Comparison of ENCODE assay signal across 21 cellular contexts in genomic region chr1:111801071-111801850, GRCh38. TPM values are rescaled to one million over a fixed set of nuclear protein-coding genes. Genes with fewer than 3 reads are reported as not detected.
DNase-seq lines count a peak whose midpoint lies in the region; ATAC-seq and TF ChIP-seq lines count a peak whose summit lies in the region.
"Had no signal": no experiment of that assay in that cellular context is flagged by ENCODE, and none has a peak within 500 bp of the region (broad histone marks: within the 10 kb centered on the region; RNA-seq: fewer than 3 reads in every experiment).

No MANE protein-coding gene starts in this region.

- no peak overlapping the region for H3K4me3 Mint-ChIP-seq in WTC11
- H3K4me3 Mint-ChIP-seq: activated B cell treated with CpG ODN at 0.5 μM for 24 hours; CD8-positive, alpha-beta T cell; dendritic cell treated with granulocyte-macrophage colony-stimulating factor and Interleukin-4, amounts not matched to agents 40 ng/mL and 50 ng/mL, for 4 days; stimulated activated naive B cell treated with anti-CD40 and anti-IgM and Interleukin-4, amounts not matched to agents 10 μg/mL and 1 μg/mL and 100 μg/mL, for 72 hours; T-cell had no signal

- H3K27ac ChIP-seq in left ventricle myocardium inferior (replicated peaks) (peak overlapping the region; percentile 89), skeletal muscle tissue (ENCODE audit: low read depth, low read length) (peak overlapping the region; percentile 49), left lung (no peak overlapping the region)

- H3K4me1 Mint-ChIP-seq in WTC11, result no peaks in the 10 kb centered on the region

- CTCF ChIA-PET in WTC11 (lab: Charles Lee), result interaction anchor here (1.0 kb wide), 1 partner anchor 568 kb away, joined by 3 read pairs; no protein-coding TSS in a partner anchor

- H3K9me3 ChIP-seq in left ventricle myocardium inferior (replicated peaks), result no peaks in the 10 kb centered on the region
- no peaks in the 10 kb centered on the region for H3K9me3 ChIP-seq in skeletal muscle tissue (ENCODE audit: control insufficient read depth in 3 of 3, low read length in 3 of 3)
- H3K9me3 ChIP-seq in left lung, result no peaks in the 10 kb centered on the region

- H3K27ac Mint-ChIP-seq in WTC11, result no peak overlapping the region
- H3K27ac Mint-ChIP-seq: activated B cell treated with CpG ODN at 0.5 μM for 24 hours; CD8-positive, alpha-beta T cell; dendritic cell treated with granulocyte-macrophage colony-stimulating factor and Interleukin-4, amounts not matched to agents 40 ng/mL and 50 ng/mL, for 4 days; stimulated activated naive B cell treated with anti-CD40 and anti-IgM and Interleukin-4, amounts not matched to agents 10 μg/mL and 1 μg/mL and 100 μg/mL, for 72 hours; T-cell had no signal

- intact Hi-C loops in left ventricle myocardium inferior (cut with micrococcal nuclease), result no loop called here
- intact Hi-C loops in left lung (cut with DNase I), result no loop called here

- ATAC-seq in WTC11 (peak; percentile 71), left lung (no peak)
- ATAC-seq: CD8-positive, alpha-beta T cell; esophagus mucosa; stimulated activated naive B cell treated with anti-CD40 and anti-IgM and Interleukin-4, amounts not matched to agents 10 μg/mL and 1 μg/mL and 100 μg/mL, for 72 hours; T-cell had no signal

- peak; percentile 17 for DNase-seq in NCI-H2196 (lab: John Stamatoyannopoulos, UW; ENCODE audit: unreplicated experiment)
- DNase-seq in NCI-H2196 treated with DMSO at 0.1 percent for 48 hours (lab: John Stamatoyannopoulos, UW; ENCODE audit: unreplicated experiment), result no peak
- no peak for DNase-seq in WTC11 (ENCODE audit: low spot score)
- DNase-seq in left ventricle myocardium inferior, result peak; percentile 58
- DNase-seq in activated CD4-positive, alpha-beta T cell treated with anti-CD3 and anti-CD28 coated beads for 4 hours, result no peak
- no peak for DNase-seq in NCI-H1930 (lab: John Stamatoyannopoulos, UW)
- no peak for DNase-seq in left lung
- DNase-seq: activated B cell treated with CpG ODN at 0.5 μM for 24 hours; activated gamma-delta T cell treated with Interleukin-2 at 50 U/mL for 16 hours; anterior cingulate cortex; CD8-positive, alpha-beta T cell; GF-D8; Kasumi-1; NCI-H2029; NCI-H524 treated with DMSO at 0.1 percent for 48 hours; stimulated activated naive B cell treated with anti-CD40 and anti-IgM and Interleukin-4, amounts not matched to agents 10 μg/mL and 1 μg/mL and 100 μg/mL, for 72 hours; T-cell had no signal

- peaks cover 2% of the 10 kb centered on the region; the same call in 1 of the 2 replicates for H3K36me3 Mint-ChIP-seq in WTC11
- H3K36me3 Mint-ChIP-seq: CD8-positive, alpha-beta T cell; T-cell had no signal

- POLR2A ChIA-PET in WTC11 (lab: Charles Lee), result no interaction called here

- H3K4me1 ChIP-seq in left ventricle myocardium inferior, result peaks cover 38% of the 10 kb centered on the region
- peaks cover 6 to 20% (median 17%) of the 10 kb centered on the region in 3 donors for H3K4me1 ChIP-seq in skeletal muscle tissue (ENCODE audit: control insufficient read depth in 3 of 3, insufficient read depth in 3 of 3, low read length in 3 of 3)
- no peaks in the 10 kb centered on the region for H3K4me1 ChIP-seq in left lung

- H3K9me3 Mint-ChIP-seq in WTC11, result no peaks in the 10 kb centered on the region
- H3K9me3 Mint-ChIP-seq: activated B cell treated with CpG ODN at 0.5 μM for 24 hours; CD8-positive, alpha-beta T cell; dendritic cell treated with granulocyte-macrophage colony-stimulating factor and Interleukin-4, amounts not matched to agents 40 ng/mL and 50 ng/mL, for 4 days had no signal

- H3K4me3 ChIP-seq in left ventricle myocardium inferior (no peak overlapping the region), skeletal muscle tissue (ENCODE audit: low read length in 3 of 3) (no peak overlapping the region), left lung (no peak overlapping the region)
- H3K4me3 ChIP-seq: smooth muscle cell had no signal

- no peaks in the 10 kb centered on the region for H3K27me3 Mint-ChIP-seq in WTC11 (ENCODE audit: low read depth)
- H3K27me3 Mint-ChIP-seq: activated B cell treated with CpG ODN at 0.5 μM for 24 hours had no signal

- H3K27me3 ChIP-seq in left ventricle myocardium inferior (ENCODE audit: low read depth), result no peaks in the 10 kb centered on the region
- H3K27me3 ChIP-seq in skeletal muscle tissue (ENCODE audit: control insufficient read depth in 3 of 3, insufficient read depth in 3 of 3, low read length in 3 of 3), result no peaks in the 10 kb centered on the region
- H3K27me3 ChIP-seq in left lung, result no peaks in the 10 kb centered on the region

- no peaks in the 10 kb centered on the region for H3K36me3 ChIP-seq in left ventricle myocardium inferior
- H3K36me3 ChIP-seq in skeletal muscle tissue (ENCODE audit: control insufficient read depth in 3 of 3, insufficient read depth in 3 of 3, low read length in 3 of 3), result peaks cover 0 to 2% (median 0%) of the 10 kb centered on the region in 3 donors
- H3K36me3 ChIP-seq in left lung, result no peaks in the 10 kb centered on the region

- TF ChIP-seq CTCF in WTC11 (IDR thresholded peaks at IDR 0.05) (no peak), left ventricle myocardium inferior (IDR thresholded peaks at IDR 0.05; ENCODE audit: borderline replicate concordance) (no peak), left lung (IDR thresholded peaks at IDR 0.05) (no peak)

- H3K9ac ChIP-seq in skeletal muscle tissue (ENCODE audit: low read depth in 1 of 3, low read length in 3 of 3), result peak overlapping the region in 2 of 3 donors; percentile 45 to 46

TF ChIP-seq in WTC11, 78 proteins besides CTCF, POLR2A, EP300 and RAD21 (continues in another document):
- TF ChIP-seq ZNF219 (CRISPR knock-in tag; IDR thresholded peaks at IDR 0.05; ENCODE audit: borderline replicate concordance) (no peak), FOXK1 (CRISPR knock-in tag; IDR thresholded peaks at IDR 0.05) (no peak), JAZF1 (CRISPR knock-in tag; IDR thresholded peaks at IDR 0.05) (no peak), NR3C1 (CRISPR knock-in tag; conservative IDR thresholded peaks at IDR 0.05; ENCODE audit: low read depth) (no peak), ZNF425 (CRISPR knock-in tag; conservative IDR thresholded peaks at IDR 0.05) (no peak), IRF1 (CRISPR knock-in tag; IDR thresholded peaks at IDR 0.05) (no peak), STAT6 (CRISPR knock-in tag; conservative IDR thresholded peaks at IDR 0.05; ENCODE audit: low read depth) (no peak), E2F5 (CRISPR knock-in tag; IDR thresholded peaks at IDR 0.05) (no peak)

RNA-seq across cellular contexts. Expression of gene DDX20, which starts 45.6 kb away (rescaled TPM):
- total RNA-seq in WTC11 (2021) (15.0 to 19.3 TPM (median 17.9 TPM) in 3 replicates), left ventricle myocardium inferior (5.9 TPM), skeletal muscle tissue (12.0 TPM), left lung (10 to 100 TPM; 10.6 to 12.2 TPM)

Comparison
In these comparisons a context has a peak if more than half of its experiments do, and no peak if none do; other contexts are left out.
1. DNase-seq: peak in NCI-H2196 (single experiment) and left ventricle myocardium inferior (single experiment); none in NCI-H2196 treated with DMSO at 0.1 percent for 48 hours (single experiment), WTC11 (single experiment), activated CD4-positive, alpha-beta T cell treated with anti-CD3 and anti-CD28 coated beads for 4 hours (0 of 2), NCI-H1930 (0 of 2) and left lung (0 of 2).
2. H3K27ac ChIP-seq: peak in left ventricle myocardium inferior (single experiment) and skeletal muscle tissue (single experiment); none in left lung (0 of 2).